ENCODE assay signal across 38 cellular contexts in the genomic region with DNA sequence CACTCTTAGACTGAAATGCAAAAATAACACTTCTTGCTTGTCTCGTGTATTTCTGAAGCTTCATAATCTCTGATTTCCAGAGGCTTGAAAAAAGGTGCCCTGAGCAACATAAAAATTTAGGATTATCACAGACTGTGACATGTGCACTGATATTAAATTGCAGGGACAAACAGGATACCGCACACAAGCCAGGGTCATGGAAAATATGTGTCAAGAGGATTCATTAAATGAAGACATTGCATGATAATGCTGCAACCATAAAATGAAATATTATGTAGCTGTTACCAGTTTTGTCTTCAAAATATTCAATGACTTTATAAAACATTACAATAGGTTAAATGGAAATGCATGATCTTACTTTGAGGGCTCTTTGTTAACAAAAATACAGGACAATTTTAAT.
"Had no signal": no experiment of that assay in that cellular context is flagged by ENCODE, and none has a peak within 500 bp of the region (broad histone marks: within the 10 kb centered on the region; RNA-seq: fewer than 3 reads in every experiment).

No MANE protein-coding gene starts in this region.

- H3K4me3 ChIP-seq: ascending aorta, cardiac muscle cell had no signal

- DNase-seq: activated B cell treated with CpG ODN at 0.5 μM for 24 hours; activated CD4-positive, alpha-beta memory T cell treated with anti-CD3 and anti-CD28 coated beads, Interleukin-2, amount 10 ng/mL, durations not matched to agents 7 days and 5 days; activated CD4-positive, alpha-beta T cell treated with anti-CD3 and anti-CD28 coated beads for 4 hours; activated CD4-positive, alpha-beta T cell treated with anti-CD3 and anti-CD28 coated beads, Interleukin-2, amount 10 ng/mL, durations not matched to agents 24 days and 14 days; activated CD4-positive, alpha-beta T cell treated with anti-CD3 and anti-CD28 coated beads, Interleukin-2, amount 50 U/mL, for 1 hour; activated CD4-positive, alpha-beta T cell treated with anti-CD3 and anti-CD28 coated beads, Interleukin-2, amount 50 U/mL, for 4 hours; activated CD4-positive, CD25-positive, alpha-beta regulatory T cell treated with anti-CD3 and anti-CD28 coated beads, Interleukin-2, amount 50 U/mL, for 72 hours; activated CD8-positive, alpha-beta memory T cell treated with anti-CD3 and anti-CD28 coated beads for 24 hours; activated CD8-positive, alpha-beta memory T cell treated with anti-CD3 and anti-CD28 coated beads, Interleukin-2, amount 10 ng/mL, durations not matched to agents 7 days and 5 days; activated CD8-positive, alpha-beta memory T cell treated with anti-CD3 and anti-CD28 coated beads, Interleukin-2, amount 50 U/mL, for 48 hours; activated CD8-positive, alpha-beta T cell treated with anti-CD3 and anti-CD28 coated beads, Interleukin-2, amount 10 ng/mL, durations not matched to agents 7 days and 5 days; activated effector memory CD4-positive, alpha-beta T cell treated with Interleukin-2 at 50 U/mL for 16 hours; activated gamma-delta T cell; activated naive CD4-positive, alpha-beta T cell treated with anti-CD3 and anti-CD28 coated beads, Interleukin-2, amount 10 ng/mL, durations not matched to agents 7 days and 5 days; activated naive CD4-positive, alpha-beta T cell treated with Interleukin-2 at 50 U/mL for 16 hours; activated naive CD8-positive, alpha-beta T cell treated with anti-CD3 and anti-CD28 coated beads, Interleukin-2, amount 10 ng/mL, durations not matched to agents 7 days and 5 days; activated naive CD8-positive, alpha-beta T cell treated with anti-CD3 and anti-CD28 coated beads, Interleukin-2, amount 50 U/mL, for 24 hours; activated T-cell treated with anti-CD3 and anti-CD28 coated beads, Interleukin-2, amount 50 U/mL, for 24 hours; activated T-cell treated with anti-CD3 and anti-CD28 coated beads, Interleukin-2, amount 50 U/mL, for 48 hours; amygdala; anterior cingulate cortex; caudate nucleus; cerebellar nuclear complex; T-helper 1 cell; T-helper 2 cell; T-helper 9 cell had no signal

- H3K27ac ChIP-seq: ascending aorta, cardiac muscle cell, VCaP had no signal

- H3K36me3 ChIP-seq: ascending aorta, cardiac muscle cell had no signal

- H3K4me1 Mint-ChIP-seq: activated B cell treated with CpG ODN at 0.5 μM for 24 hours; activated CD4-positive, alpha-beta memory T cell treated with anti-CD3 and anti-CD28 coated beads, Interleukin-2, amount 10 ng/mL, durations not matched to agents 7 days and 5 days; activated CD4-positive, alpha-beta T cell treated with anti-CD3 and anti-CD28 coated beads, Interleukin-2, amount 10 ng/mL, durations not matched to agents 24 days and 14 days; activated CD8-positive, alpha-beta memory T cell treated with anti-CD3 and anti-CD28 coated beads, Interleukin-2, amount 10 ng/mL, durations not matched to agents 7 days and 5 days; activated naive CD4-positive, alpha-beta T cell treated with anti-CD3 and anti-CD28 coated beads, Interleukin-2, amount 10 ng/mL, durations not matched to agents 7 days and 5 days; activated naive CD4-positive, alpha-beta T cell treated with anti-CD3 and anti-CD28 coated beads, Interleukin-2, amount 50 U/mL, for 24 hours; activated naive CD8-positive, alpha-beta T cell treated with anti-CD3 and anti-CD28 coated beads, Interleukin-2, amount 10 ng/mL, durations not matched to agents 7 days and 5 days; activated naive CD8-positive, alpha-beta T cell treated with anti-CD3 and anti-CD28 coated beads, Interleukin-2, amount 50 U/mL, for 24 hours; central memory CD8-positive, alpha-beta T cell had no signal

- H3K9me3 ChIP-seq: ascending aorta had no signal

- H3K27me3 Mint-ChIP-seq: activated B cell treated with CpG ODN at 0.5 μM for 24 hours; activated CD4-positive, alpha-beta memory T cell treated with anti-CD3 and anti-CD28 coated beads, Interleukin-2, amount 10 ng/mL, durations not matched to agents 7 days and 5 days; activated CD4-positive, alpha-beta T cell treated with anti-CD3 and anti-CD28 coated beads, Interleukin-2, amount 10 ng/mL, durations not matched to agents 24 days and 14 days; activated CD8-positive, alpha-beta memory T cell treated with anti-CD3 and anti-CD28 coated beads, Interleukin-2, amount 10 ng/mL, durations not matched to agents 7 days and 5 days; activated naive CD4-positive, alpha-beta T cell treated with anti-CD3 and anti-CD28 coated beads, Interleukin-2, amount 10 ng/mL, durations not matched to agents 7 days and 5 days; activated naive CD4-positive, alpha-beta T cell treated with anti-CD3 and anti-CD28 coated beads, Interleukin-2, amount 50 U/mL, for 24 hours; activated naive CD8-positive, alpha-beta T cell; activated naive CD8-positive, alpha-beta T cell treated with anti-CD3 and anti-CD28 coated beads, Interleukin-2, amount 10 ng/mL, durations not matched to agents 7 days and 5 days; activated naive CD8-positive, alpha-beta T cell treated with anti-CD3 and anti-CD28 coated beads, Interleukin-2, amount 50 U/mL, for 24 hours; activated T-cell treated with anti-CD3 and anti-CD28 coated beads, Interleukin-2, amount 50 U/mL, for 24 hours; central memory CD8-positive, alpha-beta T cell had no signal

- H3K4me1 ChIP-seq: ascending aorta had no signal

- H3K27ac Mint-ChIP-seq: activated B cell treated with CpG ODN at 0.5 μM for 24 hours; activated CD4-positive, alpha-beta memory T cell treated with anti-CD3 and anti-CD28 coated beads, Interleukin-2, amount 10 ng/mL, durations not matched to agents 7 days and 5 days; activated CD4-positive, alpha-beta T cell treated with anti-CD3 and anti-CD28 coated beads, Interleukin-2, amount 10 ng/mL, durations not matched to agents 24 days and 14 days; activated CD8-positive, alpha-beta memory T cell treated with anti-CD3 and anti-CD28 coated beads, Interleukin-2, amount 10 ng/mL, durations not matched to agents 7 days and 5 days; activated CD8-positive, alpha-beta T cell treated with anti-CD3 and anti-CD28 coated beads, Interleukin-2, amount 10 ng/mL, durations not matched to agents 7 days and 5 days; activated naive CD4-positive, alpha-beta T cell treated with anti-CD3 and anti-CD28 coated beads, Interleukin-2, amount 10 ng/mL, durations not matched to agents 7 days and 5 days; activated naive CD4-positive, alpha-beta T cell treated with anti-CD3 and anti-CD28 coated beads, Interleukin-2, amount 50 U/mL, for 24 hours; activated naive CD8-positive, alpha-beta T cell; activated naive CD8-positive, alpha-beta T cell treated with anti-CD3 and anti-CD28 coated beads, Interleukin-2, amount 10 ng/mL, durations not matched to agents 7 days and 5 days; activated naive CD8-positive, alpha-beta T cell treated with anti-CD3 and anti-CD28 coated beads, Interleukin-2, amount 50 U/mL, for 24 hours; activated T-cell treated with anti-CD3 and anti-CD28 coated beads, Interleukin-2, amount 50 U/mL, for 24 hours; activated T-helper 2 cell treated with anti-CD3 and anti-CD28 coated beads, Interferon-gamma antibody, Interleukin-2, Interleukin-4, amounts not matched to agents 10 μg/mL and 5 μg/mL and 100 μg/mL, durations not matched to agents 14 hours and 24 hours and 36 hours; T-helper 1 cell treated with Interleukin-12 subunit alpha and Interleukin-12 subunit beta and Interleukin-4 antibody, amounts not matched to agents 30 μg/mL and 1 μg/mL, for 36 hours; T-helper 2 cell treated with Interferon-gamma antibody and Interleukin-4, amounts not matched to agents 5 μg/mL and 100 μg/mL, for 36 hours had no signal

- H3K4me3 Mint-ChIP-seq: activated B cell treated with CpG ODN at 0.5 μM for 24 hours; activated CD4-positive, alpha-beta memory T cell treated with anti-CD3 and anti-CD28 coated beads, Interleukin-2, amount 10 ng/mL, durations not matched to agents 7 days and 5 days; activated CD4-positive, alpha-beta T cell treated with anti-CD3 and anti-CD28 coated beads, Interleukin-2, amount 10 ng/mL, durations not matched to agents 24 days and 14 days; activated CD8-positive, alpha-beta memory T cell treated with anti-CD3 and anti-CD28 coated beads, Interleukin-2, amount 10 ng/mL, durations not matched to agents 7 days and 5 days; activated CD8-positive, alpha-beta T cell treated with anti-CD3 and anti-CD28 coated beads, Interleukin-2, amount 10 ng/mL, durations not matched to agents 7 days and 5 days; activated naive CD4-positive, alpha-beta T cell treated with anti-CD3 and anti-CD28 coated beads, Interleukin-2, amount 10 ng/mL, durations not matched to agents 7 days and 5 days; activated naive CD4-positive, alpha-beta T cell treated with anti-CD3 and anti-CD28 coated beads, Interleukin-2, amount 50 U/mL, for 24 hours; activated naive CD8-positive, alpha-beta T cell; activated naive CD8-positive, alpha-beta T cell treated with anti-CD3 and anti-CD28 coated beads, Interleukin-2, amount 10 ng/mL, durations not matched to agents 7 days and 5 days; activated naive CD8-positive, alpha-beta T cell treated with anti-CD3 and anti-CD28 coated beads, Interleukin-2, amount 50 U/mL, for 24 hours; activated T-cell treated with anti-CD3 and anti-CD28 coated beads, Interleukin-2, amount 50 U/mL, for 24 hours; brain; central memory CD8-positive, alpha-beta T cell; T-helper 1 cell treated with Interleukin-12 subunit alpha and Interleukin-12 subunit beta and Interleukin-4 antibody, amounts not matched to agents 30 μg/mL and 1 μg/mL, for 36 hours; T-helper 2 cell treated with Interferon-gamma antibody and Interleukin-4, amounts not matched to agents 5 μg/mL and 100 μg/mL, for 36 hours had no signal

- FAIRE-seq: bronchial epithelial cell, TTC549 had no signal

- H3K27me3 ChIP-seq: ascending aorta, cardiac muscle cell had no signal

- H3K9me3 Mint-ChIP-seq: activated CD4-positive, alpha-beta memory T cell treated with anti-CD3 and anti-CD28 coated beads, Interleukin-2, amount 10 ng/mL, durations not matched to agents 7 days and 5 days; activated naive CD4-positive, alpha-beta T cell treated with anti-CD3 and anti-CD28 coated beads, Interleukin-2, amount 50 U/mL, for 24 hours; activated naive CD8-positive, alpha-beta T cell treated with anti-CD3 and anti-CD28 coated beads, Interleukin-2, amount 10 ng/mL, durations not matched to agents 7 days and 5 days; activated T-helper 2 cell treated with anti-CD3 and anti-CD28 coated beads, Interferon-gamma antibody, Interleukin-2, Interleukin-4, amounts not matched to agents 10 μg/mL and 5 μg/mL and 100 μg/mL, durations not matched to agents 14 hours and 24 hours and 36 hours had no signal

- H3K36me3 Mint-ChIP-seq: activated CD8-positive, alpha-beta memory T cell treated with anti-CD3 and anti-CD28 coated beads, Interleukin-2, amount 10 ng/mL, durations not matched to agents 7 days and 5 days; activated naive CD4-positive, alpha-beta T cell treated with anti-CD3 and anti-CD28 coated beads, Interleukin-2, amount 10 ng/mL, durations not matched to agents 7 days and 5 days; activated naive CD4-positive, alpha-beta T cell treated with anti-CD3 and anti-CD28 coated beads, Interleukin-2, amount 50 U/mL, for 24 hours; activated naive CD8-positive, alpha-beta T cell; activated naive CD8-positive, alpha-beta T cell treated with anti-CD3 and anti-CD28 coated beads, Interleukin-2, amount 10 ng/mL, durations not matched to agents 7 days and 5 days; brain had no signal
